Comparison of ENCODE assay signal across 8 cellular contexts in genomic region chr21:26732442-26733221, GRCh38.
DNase-seq lines count a peak whose midpoint lies in the region; ATAC-seq and TF ChIP-seq lines count a peak whose summit lies in the region.

No MANE protein-coding gene starts in this region.

- no peaks in the 10 kb centered on the region for H3K79me2 ChIP-seq in DND-41 (ENCODE audit: insufficient read depth, low read length)

- H3K4me2 ChIP-seq in DND-41 (ENCODE audit: insufficient read depth, low read length): no peak overlapping the region

- no peak overlapping the region for H3K4me3 ChIP-seq in DND-41 (ENCODE audit: low read depth in 1 of 2, low read length in 2 of 2)
- no peak overlapping the region for H3K4me3 ChIP-seq in sigmoid colon

- no peaks in the 10 kb centered on the region for H3K4me1 Mint-ChIP-seq in activated naive CD4-positive, alpha-beta T cell treated with anti-CD3 and anti-CD28 coated beads, Interleukin-2, amount 10 ng/mL, durations not matched to agents 7 days and 5 days

- no peaks in the 10 kb centered on the region for H3K27me3 ChIP-seq in DND-41 (ENCODE audit: insufficient read depth, low read length, poor library complexity)
- no peaks in the 10 kb centered on the region for H3K27me3 ChIP-seq in sigmoid colon

- DNase-seq in DND-41: peak; percentile 34
- peak; percentile 15 for DNase-seq in HT1080 (ENCODE audit: low read depth)
- peak; percentile 35 for DNase-seq in activated naive CD4-positive, alpha-beta T cell treated with anti-CD3 and anti-CD28 coated beads, Interleukin-2, amount 10 ng/mL, durations not matched to agents 7 days and 5 days
- DNase-seq in hepatic stellate cell (ENCODE audit: low spot score): peak; percentile 17
- DNase-seq in sigmoid colon: no peak
- DNase-seq in NCI-H1048 (lab: John Stamatoyannopoulos, UW): no peak
- DNase-seq in cortex of kidney (lab: John Stamatoyannopoulos, UW): no peak

- TF ChIP-seq POLR2A in sigmoid colon (IDR thresholded peaks at IDR 0.05): no peak

- H3K27ac Mint-ChIP-seq in activated naive CD4-positive, alpha-beta T cell treated with anti-CD3 and anti-CD28 coated beads, Interleukin-2, amount 10 ng/mL, durations not matched to agents 7 days and 5 days: no peak overlapping the region

- H3K9ac ChIP-seq in DND-41 (ENCODE audit: low read depth, low read length): no peak overlapping the region

- H3K27ac ChIP-seq in DND-41 (ENCODE audit: low read length): no peak overlapping the region
- no peak overlapping the region for H3K27ac ChIP-seq in sigmoid colon

- no peaks in the 10 kb centered on the region for H3K27me3 Mint-ChIP-seq in activated naive CD4-positive, alpha-beta T cell treated with anti-CD3 and anti-CD28 coated beads, Interleukin-2, amount 10 ng/mL, durations not matched to agents 7 days and 5 days

- H3K36me3 Mint-ChIP-seq in activated naive CD4-positive, alpha-beta T cell treated with anti-CD3 and anti-CD28 coated beads, Interleukin-2, amount 10 ng/mL, durations not matched to agents 7 days and 5 days: no peaks in the 10 kb centered on the region

- no peak for TF ChIP-seq EP300 in sigmoid colon (IDR thresholded peaks at IDR 0.05)

- H2AFZ ChIP-seq in DND-41 (ENCODE audit: low read depth, low read length): no peak overlapping the region

- H3K9me3 ChIP-seq in DND-41 (ENCODE audit: insufficient read depth, low read length, severe bottlenecking): no peaks in the 10 kb centered on the region
- H3K9me3 ChIP-seq in sigmoid colon: no peaks in the 10 kb centered on the region

- no peak overlapping the region for H3K4me3 Mint-ChIP-seq in activated naive CD4-positive, alpha-beta T cell treated with anti-CD3 and anti-CD28 coated beads, Interleukin-2, amount 10 ng/mL, durations not matched to agents 7 days and 5 days

- no peaks in the 10 kb centered on the region for H3K4me1 ChIP-seq in DND-41 (ENCODE audit: insufficient read depth, low read length)
- no peaks in the 10 kb centered on the region for H3K4me1 ChIP-seq in sigmoid colon

- TF ChIP-seq CTCF in DND-41 (IDR thresholded peaks at IDR 0.05; ENCODE audit: borderline replicate concordance, extremely low read depth, low read length, poor library complexity, severe bottlenecking) (peak; percentile 56), sigmoid colon (IDR thresholded peaks at IDR 0.05) (peak in 3 of 4 experiments; percentile 18 to 33 (median 27))

- no peaks in the 10 kb centered on the region for H4K20me1 ChIP-seq in DND-41 (ENCODE audit: insufficient read depth, low read length)

- intact Hi-C loops in sigmoid colon (cut with DNase I): no loop called here

- CTCF ChIA-PET in activated naive CD4-positive, alpha-beta T cell treated with anti-CD3 and anti-CD28 coated beads, Interleukin-2, amount 10 ng/mL, durations not matched to agents 7 days and 5 days (lab: Charles Lee): interaction anchor here (0.8 to 1.3 kb wide), 2 partner anchors 18 to 23 kb away, joined by 3 to 4 read pairs; no protein-coding TSS in a partner anchor

- WGBS in sigmoid colon, 2 donors: 56 to 61% methylated on average over 10 of the region's 10 CpGs

- H3K36me3 ChIP-seq in DND-41 (ENCODE audit: insufficient read depth, low read length): no peaks in the 10 kb centered on the region
- H3K36me3 ChIP-seq in sigmoid colon: no peaks in the 10 kb centered on the region

- no peaks in the 10 kb centered on the region for H3K9me3 Mint-ChIP-seq in activated naive CD4-positive, alpha-beta T cell treated with anti-CD3 and anti-CD28 coated beads, Interleukin-2, amount 10 ng/mL, durations not matched to agents 7 days and 5 days

- ATAC-seq in DND-41 (ENCODE audit: insufficient read depth, low read depth) (peak; percentile 59; the same call in 2 of the 3 replicates), HG03175 (IDR thresholded peaks at IDR 0.05; ENCODE audit: unreplicated experiment) (no peak)

Comparison
In these comparisons a context has a peak if more than half of its experiments do, and no peak if none do; other contexts are left out.
1. DNase-seq: peak in DND-41 (single experiment), HT1080 (single experiment), activated naive CD4-positive, alpha-beta T cell treated with anti-CD3 and anti-CD28 coated beads, Interleukin-2, amount 10 ng/mL, durations not matched to agents 7 days and 5 days (single experiment) and hepatic stellate cell (single experiment); none in sigmoid colon (single experiment), NCI-H1048 (single experiment) and cortex of kidney (single experiment).